In genomic region chr13:97710797-97711196, GRCh38 we compare ENCODE assay signal across 2 cellular contexts.
TF ChIP-seq lines count a peak whose summit lies in the region.

No MANE protein-coding gene starts in this region.

TF ChIP-seq in HepG2, 621 proteins besides CTCF, POLR2A, EP300 and RAD21:
- TF ChIP-seq UBTF (CRISPR knock-in tag; IDR thresholded peaks at IDR 0.05) (no peak), NFYC (CRISPR knock-in tag; IDR thresholded peaks at IDR 0.05) (no peak), ZNF644 (CRISPR knock-in tag; IDR thresholded peaks at IDR 0.05; ENCODE audit: low read depth) (no peak), ZNF75D (CRISPR knock-in tag; IDR thresholded peaks at IDR 0.05; ENCODE audit: borderline replicate concordance) (no peak), KLF12 (CRISPR knock-in tag; IDR thresholded peaks at IDR 0.05; ENCODE audit: borderline replicate concordance) (no peak), CEBPB (IDR thresholded peaks at IDR 0.05; ENCODE audit: borderline replicate concordance, low read depth, low read length) (peak; percentile 40; the same call in 1 of the 2 replicates), ARID2 (CRISPR knock-in tag; IDR thresholded peaks at IDR 0.05; ENCODE audit: borderline replicate concordance) (no peak), POGK (CRISPR knock-in tag; conservative IDR thresholded peaks at IDR 0.05) (no peak), NFIC (IDR thresholded peaks at IDR 0.05; ENCODE audit: low read length) (no peak), SOX5 (CRISPR knock-in tag; IDR thresholded peaks at IDR 0.05; ENCODE audit: borderline replicate concordance) (no peak), KAT8 (CRISPR knock-in tag; IDR thresholded peaks at IDR 0.05) (no peak), ATAD3A (CRISPR knock-in tag; IDR thresholded peaks at IDR 0.05) (no peak), ZNF546 (CRISPR knock-in tag; conservative IDR thresholded peaks at IDR 0.05) (no peak), ZNF652 (CRISPR knock-in tag; IDR thresholded peaks at IDR 0.05; ENCODE audit: borderline replicate concordance, low read depth) (no peak), HIVEP1 (CRISPR knock-in tag; IDR thresholded peaks at IDR 0.05) (no peak), ZNF567 (CRISPR knock-in tag; IDR thresholded peaks at IDR 0.05; ENCODE audit: borderline replicate concordance) (no peak), ELK4 (CRISPR knock-in tag; IDR thresholded peaks at IDR 0.05; ENCODE audit: borderline replicate concordance) (no peak), USF2 (IDR thresholded peaks at IDR 0.05; ENCODE audit: low read depth, low read length) (peak; percentile 48; the same call in 1 of the 2 replicates), USF2 (CRISPR knock-in tag; IDR thresholded peaks at IDR 0.05; ENCODE audit: borderline replicate concordance) (peak; percentile 36; the same call in 1 of the 2 replicates), RAD51 (IDR thresholded peaks at IDR 0.05; ENCODE audit: borderline replicate concordance) (peak; percentile 24; the same call in 1 of the 2 replicates), ZNF761 (CRISPR knock-in tag; conservative IDR thresholded peaks at IDR 0.05) (no peak)

TF ChIP-seq in K562, 482 proteins besides CTCF, POLR2A, EP300 and RAD21:
- TF ChIP-seq SAP30 (IDR thresholded peaks at IDR 0.05; ENCODE audit: borderline replicate concordance, insufficient read depth, low read depth, low read length, poor library complexity, severe bottlenecking) = no peak
- TF ChIP-seq USF2 (CRISPR knock-in tag; IDR thresholded peaks at IDR 0.05) = peak; percentile 9; the same call in 1 of the 2 replicates
